1 cellular context compared by ENCODE assay signal in genomic region chr2:136932700-136933099, GRCh38.
TF ChIP-seq lines count a peak whose summit lies in the region.

No MANE protein-coding gene starts in this region.

TF ChIP-seq in GM23338, 12 proteins besides CTCF, POLR2A, EP300 and RAD21 (continued from another document):
- no peak for TF ChIP-seq REST (IDR thresholded peaks at IDR 0.05; ENCODE audit: unreplicated experiment)
TF ChIP-seq in GM23338: peak in this region for 0.
